ENCODE assay signal across 1 cellular context in genomic region chr5:87277279-87277835, GRCh38.
TF ChIP-seq lines count a peak whose summit lies in the region.

No MANE protein-coding gene starts in this region.

TF ChIP-seq in GM12878, 131 proteins besides CTCF, POLR2A, EP300 and RAD21:
- no peak for TF ChIP-seq ZBTB33 (IDR thresholded peaks at IDR 0.05)
- TF ChIP-seq HDGF (IDR thresholded peaks at IDR 0.05), result no peak
- no peak for TF ChIP-seq RELA (IDR thresholded peaks at IDR 0.05; ENCODE audit: borderline replicate concordance, partially characterized antibody)
- TF ChIP-seq NRF1 (conservative IDR thresholded peaks at IDR 0.05; ENCODE audit: low read depth, low read length), result no peak
- no peak for TF ChIP-seq IRF5 (IDR thresholded peaks at IDR 0.05; ENCODE audit: borderline replicate concordance)
- no peak for TF ChIP-seq MTA3 (IDR thresholded peaks at IDR 0.05; ENCODE audit: borderline replicate concordance, low read length)
- TF ChIP-seq CREB1 (IDR thresholded peaks at IDR 0.05; ENCODE audit: low read depth), result no peak
- TF ChIP-seq ATF2 (IDR thresholded peaks at IDR 0.05; ENCODE audit: low read length), result no peak
- TF ChIP-seq SIN3A (IDR thresholded peaks at IDR 0.05; ENCODE audit: low read depth, low read length), result no peak
- TF ChIP-seq CBFB (IDR thresholded peaks at IDR 0.05; ENCODE audit: low read depth), result no peak
- no peak for TF ChIP-seq ZNF622 (IDR thresholded peaks at IDR 0.05)
- TF ChIP-seq HCFC1 (IDR thresholded peaks at IDR 0.05; ENCODE audit: low read length), result no peak
- TF ChIP-seq SP1 (IDR thresholded peaks at IDR 0.05; ENCODE audit: low read depth, low read length), result no peak
- no peak for TF ChIP-seq SMAD5 (IDR thresholded peaks at IDR 0.05; ENCODE audit: low read depth)
- TF ChIP-seq CHD2 (IDR thresholded peaks at IDR 0.05; ENCODE audit: borderline replicate concordance, low read depth, low read length), result no peak
- no peak for TF ChIP-seq LARP7 (IDR thresholded peaks at IDR 0.05)
- no peak for TF ChIP-seq PAX8 (IDR thresholded peaks at IDR 0.05)
- no peak for TF ChIP-seq SUPT20H (IDR thresholded peaks at IDR 0.05; ENCODE audit: borderline replicate concordance, control insufficient read depth, low read depth, low read length)
- no peak for TF ChIP-seq HDAC6 (IDR thresholded peaks at IDR 0.05; ENCODE audit: unreplicated experiment)
- TF ChIP-seq ZNF592 (IDR thresholded peaks at IDR 0.05), result no peak
TF ChIP-seq in GM12878: peak in this region for 0.
